In genomic region chr12:82184844-82185243, GRCh38 we compare ENCODE assay signal across 8 cellular contexts.
"Had no signal": no experiment of that assay in that cellular context is flagged by ENCODE, and none has a peak within 500 bp of the region (broad histone marks: within the 10 kb centered on the region; RNA-seq: fewer than 3 reads in every experiment).

No MANE protein-coding gene starts in this region.

- H3K36me3 ChIP-seq: HAP-1 had no signal

- DNase-seq: H7, HFFc6, KBM-7 had no signal

- H3K4me3 ChIP-seq: GM23338, HAP-1 had no signal

- H3K4me2 ChIP-seq: GM23338, KMS-11 had no signal

- FAIRE-seq: HTR-8/SVneo had no signal

- H3K9me3 ChIP-seq: HAP-1 had no signal

- ATAC-seq: GM23338, HCT116 had no signal

- H3K27ac ChIP-seq: KMS-11 had no signal

- H2AFZ ChIP-seq: GM23338 had no signal

- H3K9ac ChIP-seq: KMS-11 had no signal
